8 cellular contexts compared by ENCODE assay signal in the genomic region with DNA sequence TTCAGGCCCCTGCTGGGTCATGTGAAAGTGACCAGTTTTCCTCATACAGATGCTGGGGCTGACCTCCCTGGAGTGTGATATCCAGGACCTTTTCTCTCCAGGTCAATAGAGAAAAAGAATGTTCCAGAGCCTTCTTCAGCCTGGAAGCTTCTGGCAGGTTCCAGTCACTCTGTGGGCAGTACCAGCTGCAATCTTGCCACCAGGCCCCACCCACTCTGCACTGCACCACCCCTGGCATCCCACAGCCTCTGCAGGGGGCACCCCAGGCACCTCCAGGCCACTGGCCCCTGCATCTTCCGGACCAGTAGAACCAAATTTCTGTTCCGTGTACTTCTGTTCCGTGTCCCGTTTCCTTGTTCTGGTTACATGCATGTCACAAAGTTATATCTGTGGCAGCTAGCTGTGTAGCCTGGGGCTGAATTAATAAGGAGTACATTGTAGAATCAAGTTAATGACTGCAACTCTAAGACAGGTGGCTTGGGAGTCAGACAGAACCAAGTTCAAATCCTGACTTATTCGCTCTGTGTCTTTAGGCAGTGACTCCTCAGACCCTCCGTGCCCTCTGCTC.
DNase-seq lines count a peak whose midpoint lies in the region; TF ChIP-seq lines count a peak whose summit lies in the region.

No MANE protein-coding gene starts in this region.

- H3K36me3 Mint-ChIP-seq in progenitor cell of endocrine pancreas (ENCODE audit: insufficient read depth) = no peaks in the 10 kb centered on the region

- H3K4me3 Mint-ChIP-seq in progenitor cell of endocrine pancreas (ENCODE audit: low read depth) = peak overlapping the region; percentile 71

- H3K27me3 ChIP-seq in effector memory CD4-positive, alpha-beta T cell (replicated peaks; ENCODE audit: control insufficient read depth, insufficient read depth, low read length, poor library complexity, severe bottlenecking) = no peaks in the 10 kb centered on the region
- H3K27me3 ChIP-seq in BE2C = no peaks in the 10 kb centered on the region

- no peak for DNase-seq in GM12864 (ENCODE audit: low read depth)
- DNase-seq in OCI-LY7 (ENCODE audit: low spot score) = peak; percentile 16
- no peak for DNase-seq in effector memory CD4-positive, alpha-beta T cell
- no peak for DNase-seq in progenitor cell of endocrine pancreas (ENCODE audit: low spot score, unreplicated experiment)
- DNase-seq in BE2C = no peak
- no peak for DNase-seq in NCI-H128 (lab: John Stamatoyannopoulos, UW; ENCODE audit: unreplicated experiment)
- DNase-seq in HT-29 (ENCODE audit: low spot score) = no peak
- no peak for DNase-seq in NCI-H2227 (lab: John Stamatoyannopoulos, UW; ENCODE audit: unreplicated experiment)

- H3K4me3 ChIP-seq in GM12864 (ENCODE audit: low read depth, low read length) (peak overlapping the region; percentile 79), OCI-LY7 (ENCODE audit: low read depth, low read length, poor library complexity, severe bottlenecking) (peak overlapping the region; percentile 75), BE2C (ENCODE audit: low read depth, low read length) (no peak overlapping the region)
- peak overlapping the region; percentile 84 for H3K4me3 ChIP-seq in effector memory CD4-positive, alpha-beta T cell (ENCODE audit: insufficient read depth, low read depth, low read length, poor library complexity, severe bottlenecking)

- peaks cover 56% of the 10 kb centered on the region for H3K27me3 Mint-ChIP-seq in progenitor cell of endocrine pancreas

- CTCF ChIA-PET in OCI-LY7 (lab: Charles Lee; ENCODE audit: unreplicated experiment) = no interaction called here

- no peak overlapping the region for H3K27ac Mint-ChIP-seq in progenitor cell of endocrine pancreas

- H3K9me3 ChIP-seq in OCI-LY7 (ENCODE audit: low read length) (no peaks in the 10 kb centered on the region), BE2C (no peaks in the 10 kb centered on the region)
- no peaks in the 10 kb centered on the region for H3K9me3 ChIP-seq in effector memory CD4-positive, alpha-beta T cell (ENCODE audit: control insufficient read depth, low read length)

- peaks cover 7% of the 10 kb centered on the region for H3K4me1 Mint-ChIP-seq in progenitor cell of endocrine pancreas (ENCODE audit: low read depth)

- no peaks in the 10 kb centered on the region for H4K20me1 ChIP-seq in OCI-LY7 (ENCODE audit: insufficient read depth, low read length)

- peaks cover 31% of the 10 kb centered on the region for H3K4me1 ChIP-seq in OCI-LY7 (ENCODE audit: insufficient read depth, low read length, poor library complexity, severe bottlenecking)
- H3K4me1 ChIP-seq in effector memory CD4-positive, alpha-beta T cell (ENCODE audit: control insufficient read depth, insufficient read depth, low read length, poor library complexity, severe bottlenecking) = peaks cover 42% of the 10 kb centered on the region
- peaks cover 11% of the 10 kb centered on the region for H3K4me1 ChIP-seq in BE2C

- peak overlapping the region; percentile 82; the same call in 1 of the 2 replicates for H2AFZ ChIP-seq in OCI-LY7 (ENCODE audit: low read length)

- H3K4me2 ChIP-seq in OCI-LY7 (ENCODE audit: low read length) = peak overlapping the region; percentile 85

- H3K9me2 ChIP-seq in OCI-LY7 (ENCODE audit: insufficient read depth, low read length) = no peaks in the 10 kb centered on the region

- H3K36me3 ChIP-seq in OCI-LY7 (ENCODE audit: insufficient read depth, low read length) (no peaks in the 10 kb centered on the region), BE2C (no peaks in the 10 kb centered on the region)
- H3K36me3 ChIP-seq in effector memory CD4-positive, alpha-beta T cell (ENCODE audit: control insufficient read depth, insufficient read depth, low read length) = no peaks in the 10 kb centered on the region

- no peaks in the 10 kb centered on the region for H3K9me3 Mint-ChIP-seq in progenitor cell of endocrine pancreas (ENCODE audit: low read depth)

- POLR2A ChIA-PET in OCI-LY7 (lab: Charles Lee) = no interaction called here

- peak overlapping the region; percentile 14 for H3K27ac ChIP-seq in OCI-LY7 (ENCODE audit: low read depth, low read length, poor library complexity, severe bottlenecking)
- H3K27ac ChIP-seq in effector memory CD4-positive, alpha-beta T cell (ENCODE audit: insufficient read depth, low read length, poor library complexity, severe bottlenecking) = peak overlapping the region; percentile 97

- intact Hi-C loops in OCI-LY7 (cut with micrococcal nuclease; ENCODE audit: unreplicated experiment) = no loop called here

- H3K79me2 ChIP-seq in OCI-LY7 (ENCODE audit: insufficient read depth, low read depth, low read length) = no peaks in the 10 kb centered on the region

- BruUV-seq in OCI-LY7 (replicated peaks; lab: Mats Ljungman, UMichigan) = no TSS peak

- no peak for TF ChIP-seq CTCF in GM12864 (IDR thresholded peaks at IDR 0.05; ENCODE audit: low read depth, low read length, missing control alignments)
- 0 out of 2 replicates have a peak, but pooled peaks have one; percentile 11 for TF ChIP-seq CTCF in OCI-LY7 (conservative IDR thresholded peaks at IDR 0.05; ENCODE audit: low read length)
- no peak for TF ChIP-seq CTCF in progenitor cell of endocrine pancreas (IDR thresholded peaks at IDR 0.05; ENCODE audit: unreplicated experiment)
- no peak for TF ChIP-seq CTCF in BE2C (IDR thresholded peaks at IDR 0.05; ENCODE audit: low read depth, low read length)
